In genomic region chr3:23808525-23808924, GRCh38 we compare ENCODE assay signal across 12 cellular contexts. TPM values are rescaled to one million over a fixed set of nuclear protein-coding genes. Genes with fewer than 3 reads are reported as not detected.
A peak's percentile ranks its signal among the peaks of the same experiment; 100 is the strongest.
DNase-seq lines count a peak whose midpoint lies in the region; TF ChIP-seq lines count a peak whose summit lies in the region.
"Had no signal": no experiment of that assay in that cellular context is flagged by ENCODE, and none has a peak within 500 bp of the region (broad histone marks: within the 10 kb centered on the region; RNA-seq: fewer than 3 reads in every experiment).

No MANE protein-coding gene starts in this region.

- no peak overlapping the region for H3K27ac Mint-ChIP-seq in activated CD4-positive, alpha-beta memory T cell treated with anti-CD3 and anti-CD28 coated beads, Interleukin-2, amount 10 ng/mL, durations not matched to agents 7 days and 5 days

- no peaks in the 10 kb centered on the region for H3K27me3 ChIP-seq in BLaER1 treated with 17β-estradiol and CSF1 and Interleukin-3, amounts not matched to agents 10 nM and 100 nM
- no peaks in the 10 kb centered on the region for H3K27me3 ChIP-seq in HAP-1 (ENCODE audit: low read depth)
- no peaks in the 10 kb centered on the region for H3K27me3 ChIP-seq in suprapubic skin
- H3K27me3 ChIP-seq in Peyer's patch, result no peaks in the 10 kb centered on the region

- H3K4me1 ChIP-seq in BLaER1 treated with 17β-estradiol and CSF1 and Interleukin-3, amounts not matched to agents 10 nM and 100 nM, result peaks cover 37 to 56% (median 52%) of the 10 kb centered on the region in 10 experiments
- H3K4me1 ChIP-seq in HAP-1 (peaks cover 45% of the 10 kb centered on the region), mesodermal cell (ENCODE audit: control insufficient read depth, insufficient read depth, low read length, poor library complexity, severe bottlenecking) (peaks cover 20% of the 10 kb centered on the region), suprapubic skin (peaks cover 56% of the 10 kb centered on the region), Peyer's patch (peaks cover 0 to 48% (median 1%) of the 10 kb centered on the region in 4 donors)

- no peaks in the 10 kb centered on the region for H3K9me3 ChIP-seq in BLaER1 treated with 17β-estradiol and CSF1 and Interleukin-3, amounts not matched to agents 10 nM and 100 nM (replicated peaks in 1 of 11)
- H3K9me3 ChIP-seq in HAP-1, result no peaks in the 10 kb centered on the region
- H3K9me3 ChIP-seq in mesodermal cell (ENCODE audit: control insufficient read depth, low read length), result no peaks in the 10 kb centered on the region
- H3K9me3 ChIP-seq in suprapubic skin, result no peaks in the 10 kb centered on the region
- no peaks in the 10 kb centered on the region for H3K9me3 ChIP-seq in Peyer's patch

- H4K20me1 ChIP-seq in BLaER1 treated with 17β-estradiol and CSF1 and Interleukin-3, amounts not matched to agents 10 nM and 100 nM, result peaks cover 52 to 69% (median 64%) of the 10 kb centered on the region in 11 experiments

- H3K4me3 ChIP-seq in BLaER1 treated with 17β-estradiol and CSF1 and Interleukin-3, amounts not matched to agents 10 nM and 100 nM, result peak overlapping the region; percentile 78 to 89 (median 82); a peak in 17 of 20 replicates
- H3K4me3 ChIP-seq in HAP-1 (peak overlapping the region; percentile 53), mesodermal cell (ENCODE audit: extremely low read depth, insufficient read depth, low read length, poor library complexity, severe bottlenecking) (peak overlapping the region; percentile 87), suprapubic skin (no peak overlapping the region), Peyer's patch (no peak overlapping the region)

- no peak for TF ChIP-seq EP300 in suprapubic skin (IDR thresholded peaks at IDR 0.05)

- H3K4me2 ChIP-seq in BLaER1 treated with 17β-estradiol and CSF1 and Interleukin-3, amounts not matched to agents 10 nM and 100 nM, result peak overlapping the region; percentile 95 to 99 (median 97)

- DNase-seq in HAP-1 (ENCODE audit: low spot score in 2 of 2), result peak in 1 of 2 experiments; percentile 31
- DNase-seq in activated CD4-positive, alpha-beta memory T cell treated with anti-CD3 and anti-CD28 coated beads, Interleukin-2, amount 10 ng/mL, durations not matched to agents 7 days and 5 days, result no peak
- DNase-seq in suprapubic skin (ENCODE audit: low spot score in 2 of 2), result no peak
- no peak for DNase-seq in Peyer's patch
- DNase-seq in activated gamma-delta T cell treated with Interleukin-2 at 50 U/mL for 16 hours, result no peak
- DNase-seq in activated CD4-positive, alpha-beta T cell treated with anti-CD3 and anti-CD28 coated beads for 48 hours, result no peak
- DNase-seq: activated CD8-positive, alpha-beta memory T cell treated with anti-CD3 and anti-CD28 coated beads for 24 hours; DMS79 treated with DMSO at 0.1 percent for 48 hours; NCI-H748 treated with DMSO at 0.1 percent for 48 hours; stimulated activated CD4-positive, alpha-beta T cell treated with anti-CD3 and anti-CD28 coated beads, Interleukin-2, amount 100 ng/mL, for 24 hours had no signal

- peak overlapping the region; percentile 93 to 99 (median 97); a peak in 21 of 22 replicates for H3K9ac ChIP-seq in BLaER1 treated with 17β-estradiol and CSF1 and Interleukin-3, amounts not matched to agents 10 nM and 100 nM

- no peak for TF ChIP-seq POLR2A in suprapubic skin (IDR thresholded peaks at IDR 0.05)
- TF ChIP-seq POLR2A in Peyer's patch (IDR thresholded peaks at IDR 0.05), result no peak

- in situ Hi-C loops in HAP-1 (cut with MboI; ENCODE audit: low sequenced_read_pairs), result no loop called here

- no peaks in the 10 kb centered on the region for H3K9me3 Mint-ChIP-seq in activated CD4-positive, alpha-beta memory T cell treated with anti-CD3 and anti-CD28 coated beads, Interleukin-2, amount 10 ng/mL, durations not matched to agents 7 days and 5 days

- CTCF ChIA-PET in activated CD4-positive, alpha-beta memory T cell treated with anti-CD3 and anti-CD28 coated beads, Interleukin-2, amount 10 ng/mL, durations not matched to agents 7 days and 5 days (lab: Charles Lee), result no interaction called here

- POLR2A ChIA-PET in activated CD4-positive, alpha-beta memory T cell treated with anti-CD3 and anti-CD28 coated beads, Interleukin-2, amount 10 ng/mL, durations not matched to agents 7 days and 5 days (lab: Charles Lee), result interaction anchor here (6.1 kb wide), 1 partner anchor 109 kb away, joined by 64 read pairs; the partner anchor contains the start of genes NKIRAS1 and RPL15

- H3K4me3 Mint-ChIP-seq in activated CD4-positive, alpha-beta memory T cell treated with anti-CD3 and anti-CD28 coated beads, Interleukin-2, amount 10 ng/mL, durations not matched to agents 7 days and 5 days, result peak overlapping the region; percentile 18

- 72 to 76% methylated on average over 2 to 3 of the region's 5 CpGs for WGBS in mesodermal cell (ENCODE audit: insufficient coverage in 2 of 2), 2 experiments
- WGBS in suprapubic skin, result 48% methylated on average over 5 of the region's 5 CpGs

- peaks cover 59% of the 10 kb centered on the region for H3K4me1 Mint-ChIP-seq in activated CD4-positive, alpha-beta memory T cell treated with anti-CD3 and anti-CD28 coated beads, Interleukin-2, amount 10 ng/mL, durations not matched to agents 7 days and 5 days

- TF ChIP-seq CTCF in suprapubic skin (IDR thresholded peaks at IDR 0.05) (no peak), Peyer's patch (IDR thresholded peaks at IDR 0.05) (no peak)

- peaks cover 49% of the 10 kb centered on the region for H3K36me3 Mint-ChIP-seq in activated CD4-positive, alpha-beta memory T cell treated with anti-CD3 and anti-CD28 coated beads, Interleukin-2, amount 10 ng/mL, durations not matched to agents 7 days and 5 days (ENCODE audit: low read depth)

- peaks cover 32 to 49% (median 36%) of the 10 kb centered on the region in 11 experiments for H3K36me3 ChIP-seq in BLaER1 treated with 17β-estradiol and CSF1 and Interleukin-3, amounts not matched to agents 10 nM and 100 nM
- H3K36me3 ChIP-seq in HAP-1 (replicated peaks), result peaks cover 17% of the 10 kb centered on the region
- H3K36me3 ChIP-seq in mesodermal cell (ENCODE audit: control insufficient read depth, insufficient read depth, low read length), result peaks cover 37% of the 10 kb centered on the region
- H3K36me3 ChIP-seq in suprapubic skin, result no peaks in the 10 kb centered on the region
- no peaks in the 10 kb centered on the region for H3K36me3 ChIP-seq in Peyer's patch

- H3K27ac ChIP-seq in BLaER1 treated with 17β-estradiol and CSF1 and Interleukin-3, amounts not matched to agents 10 nM and 100 nM, result peak overlapping the region in 3 of 11 experiments; percentile 10 to 96 (median 14); a peak in 2 of 22 replicates
- no peak overlapping the region for H3K27ac ChIP-seq in mesodermal cell (ENCODE audit: low read depth, low read length, severe bottlenecking)
- H3K27ac ChIP-seq in suprapubic skin, result no peak overlapping the region
- no peak overlapping the region for H3K27ac ChIP-seq in Peyer's patch

- H3K27me3 Mint-ChIP-seq in activated CD4-positive, alpha-beta memory T cell treated with anti-CD3 and anti-CD28 coated beads, Interleukin-2, amount 10 ng/mL, durations not matched to agents 7 days and 5 days, result peaks cover 10% of the 10 kb centered on the region

RNA-seq across cellular contexts. Expression of gene UBE2E1, which starts 2.8 kb away (rescaled TPM):
- 10 to 100 TPM; 64.0 to 72.8 TPM for total RNA-seq in activated CD4-positive, alpha-beta memory T cell treated with anti-CD3 and anti-CD28 coated beads, Interleukin-2, amount 10 ng/mL, durations not matched to agents 7 days and 5 days
- 162 TPM for polyA plus RNA-seq in mesodermal cell (2013, experiment 1 of 2)
- 155 TPM for polyA plus RNA-seq in mesodermal cell (2013, experiment 2 of 2)
- 100 to 1,000 TPM in 2 of 4 donors, 10 to 100 TPM in 2; 73.0 to 119 (median 94.6) TPM for total RNA-seq in suprapubic skin
- 10 to 100 TPM; 26.1 to 58.6 (median 43.0) TPM for total RNA-seq in Peyer's patch

Comparison
In these comparisons a context has a peak if more than half of its experiments do, and no peak if none do; other contexts are left out.
1. H3K4me3 ChIP-seq: peak in BLaER1 treated with 17β-estradiol and CSF1 and Interleukin-3, amounts not matched to agents 10 nM and 100 nM (10 of 10), HAP-1 (single experiment) and mesodermal cell (single experiment); none in suprapubic skin (single experiment) and Peyer's patch (0 of 4).